ENCODE assay signal across 2 cellular contexts in genomic region chr9:134188421-134189166, GRCh38.
TF ChIP-seq lines count a peak whose summit lies in the region.

No MANE protein-coding gene starts in this region.

TF ChIP-seq in GM23338, 12 proteins besides CTCF, POLR2A, EP300 and RAD21:
- TF ChIP-seq STAT1 (IDR thresholded peaks at IDR 0.05; ENCODE audit: unreplicated experiment) = no peak
- TF ChIP-seq REST (IDR thresholded peaks at IDR 0.05; ENCODE audit: unreplicated experiment) = no peak
- no peak for TF ChIP-seq JUNB (IDR thresholded peaks at IDR 0.05; ENCODE audit: unreplicated experiment)
- TF ChIP-seq EZH2phosphoT487 (IDR thresholded peaks at IDR 0.05; ENCODE audit: unreplicated experiment) = no peak
- TF ChIP-seq ETS1 (IDR thresholded peaks at IDR 0.05) = no peak
- TF ChIP-seq NANOG (IDR thresholded peaks at IDR 0.05; ENCODE audit: borderline replicate concordance) = no peak
- TF ChIP-seq ZNF114 (CRISPR knock-in tag; IDR thresholded peaks at IDR 0.05) = no peak
- TF ChIP-seq ZNF331 (CRISPR knock-in tag; IDR thresholded peaks at IDR 0.05; ENCODE audit: low read depth) = no peak
- TF ChIP-seq POLR2AphosphoS5 (IDR thresholded peaks at IDR 0.05; ENCODE audit: low read depth) = no peak
- TF ChIP-seq CREB1 (CRISPR knock-in tag; IDR thresholded peaks at IDR 0.05; ENCODE audit: low read depth) = no peak
- no peak for TF ChIP-seq ZNF462 (CRISPR knock-in tag; IDR thresholded peaks at IDR 0.05)
- no peak for TF ChIP-seq EZH2 (IDR thresholded peaks at IDR 0.05; ENCODE audit: low read depth, unreplicated experiment)

TF ChIP-seq in HepG2, 621 proteins besides CTCF, POLR2A, EP300 and RAD21:
- TF ChIP-seq MNT (IDR thresholded peaks at IDR 0.05) (peak; percentile 60), SMARCC2 (IDR thresholded peaks at IDR 0.05) (no peak)
TF ChIP-seq in HepG2: peak in this region for 1.
